8 cellular contexts compared by ENCODE assay signal in the genomic region with DNA sequence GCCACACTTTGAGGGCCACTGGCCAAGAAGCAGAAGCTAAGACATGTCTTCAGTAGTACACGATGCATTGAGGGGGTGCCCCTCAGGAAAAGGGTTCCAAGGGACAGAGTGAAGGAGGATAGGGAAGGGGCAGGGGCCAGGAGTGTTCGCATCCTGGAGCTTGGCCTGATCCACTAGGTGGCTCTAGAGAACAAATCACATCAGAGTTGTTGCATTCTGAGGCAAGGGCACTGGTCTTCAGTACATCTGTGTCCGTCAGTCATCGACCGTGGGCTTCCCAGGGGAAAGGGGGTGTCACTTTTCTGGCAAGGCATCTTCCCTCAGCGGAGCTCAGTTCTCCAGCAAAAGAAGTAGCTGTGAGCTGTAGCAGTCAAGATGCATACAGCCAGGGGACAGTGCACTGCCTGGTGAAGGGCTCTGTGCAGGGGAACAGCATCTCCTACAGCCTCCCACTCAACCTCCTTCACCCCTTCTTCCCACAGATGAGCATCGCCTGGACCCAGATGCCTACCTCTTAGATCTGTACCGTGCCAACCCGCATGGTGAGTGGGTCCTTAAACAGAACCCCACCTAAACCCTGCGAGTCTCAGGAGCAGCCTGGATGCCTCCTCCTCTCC. TPM values are rescaled to one million over a fixed set of nuclear protein-coding genes. Genes with fewer than 3 reads are reported as not detected.
DNase-seq lines count a peak whose midpoint lies in the region; ATAC-seq and TF ChIP-seq lines count a peak whose summit lies in the region.

No MANE protein-coding gene starts in this region.

- CTCF ChIA-PET in PC-9 (lab: Charles Lee), result interaction anchor here (0.7 kb wide), 1 partner anchor 426 kb away, joined by 5 read pairs; no protein-coding TSS in a partner anchor

- in situ Hi-C loops in HAP-1 (cut with MboI; ENCODE audit: low sequenced_read_pairs), result loop anchor here (5.0 to 10.0 kb wide), 3 partner anchors 83 to 395 kb away; no protein-coding TSS in a partner anchor

- no peaks in the 10 kb centered on the region for H3K79me2 ChIP-seq in PC-9 (ENCODE audit: low read depth)

- TF ChIP-seq CTCF in PC-9 (conservative IDR thresholded peaks at IDR 0.05) (peak; percentile 60; the same call in 1 of the 2 replicates), foreskin fibroblast (IDR thresholded peaks at IDR 0.05; ENCODE audit: low read depth, low read length) (peak; percentile 52), colonic mucosa (IDR thresholded peaks at IDR 0.05) (no peak)

- H3K9me3 ChIP-seq in HAP-1 (no peaks in the 10 kb centered on the region), PC-9 (ENCODE audit: insufficient read depth, low read depth) (no peaks in the 10 kb centered on the region), colonic mucosa (no peaks in the 10 kb centered on the region)

- no peaks in the 10 kb centered on the region for H4K20me1 ChIP-seq in PC-9 (ENCODE audit: insufficient read depth)

- H2AFZ ChIP-seq in PC-9, result no peak overlapping the region

- BruUV-seq in PC-9 (replicated peaks; lab: Mats Ljungman, UMichigan), result no TSS peak

- DNase-seq in Ammon's horn (ENCODE audit: low spot score) (peak; percentile 72), HAP-1 (ENCODE audit: low spot score in 2 of 2) (peak; percentile 17 to 38), PC-9 (peak in 1 of 2 experiments; percentile 22), foreskin fibroblast (peak in 1 of 2 donors; percentile 46), colonic mucosa (no peak), NCI-H2107 (lab: John Stamatoyannopoulos, UW) (no peak), MV-4-11 (lab: John Stamatoyannopoulos, UW) (no peak)

- intact Hi-C loops in PC-9 (cut with micrococcal nuclease; ENCODE audit: unreplicated experiment) (loop anchor here (1.0 to 5.0 kb wide), 3 partner anchors 83 to 312 kb away; no protein-coding TSS in a partner anchor), colonic mucosa (cut with DNase I) (loop anchor here (5.0 to 10.0 kb wide), 3 partner anchors 83 to 245 kb away; no protein-coding TSS in a partner anchor)

- no peak for ATAC-seq in HG02870 (IDR thresholded peaks at IDR 0.05; ENCODE audit: unreplicated experiment)

- no peak overlapping the region for H3K4me2 ChIP-seq in PC-9

- H3K27ac ChIP-seq in PC-9, result no peak overlapping the region
- H3K27ac ChIP-seq in colonic mucosa, result no peak overlapping the region

- H3F3A ChIP-seq in PC-9 (ENCODE audit: insufficient read depth, low read depth), result no peaks in the 10 kb centered on the region

- POLR2A ChIA-PET in PC-9 (lab: Charles Lee; ENCODE audit: unreplicated experiment), result interaction anchor here (0.8 kb wide), 1 partner anchor 99 kb away, joined by 7 read pairs; a partner anchor contains a TSS

- no peaks in the 10 kb centered on the region; the same call in 1 of the 2 replicates for H3K27me3 ChIP-seq in HAP-1 (ENCODE audit: low read depth)
- peaks cover 8% of the 10 kb centered on the region for H3K27me3 ChIP-seq in PC-9 (ENCODE audit: insufficient read depth, low read depth)
- H3K27me3 ChIP-seq in colonic mucosa, result peaks cover 8% of the 10 kb centered on the region

- H3K9me2 ChIP-seq in PC-9 (ENCODE audit: insufficient read depth), result no peaks in the 10 kb centered on the region

- H3K4me3 ChIP-seq in HAP-1 (no peak overlapping the region), PC-9 (no peak overlapping the region), foreskin fibroblast (ENCODE audit: low read depth in 1 of 2, low read length in 2 of 2) (no peak overlapping the region), colonic mucosa (no peak overlapping the region)

- H3K4me1 ChIP-seq in HAP-1 (no peaks in the 10 kb centered on the region; the same call in 1 of the 2 replicates), PC-9 (replicated peaks; ENCODE audit: insufficient read depth) (0 out of 2 replicates have a peak, but pooled peaks cover 5% of the 10 kb centered on the region), colonic mucosa (no peaks in the 10 kb centered on the region)

- H3K36me3 ChIP-seq in HAP-1 (replicated peaks) (no peaks in the 10 kb centered on the region), PC-9 (ENCODE audit: low read depth) (no peaks in the 10 kb centered on the region), colonic mucosa (no peaks in the 10 kb centered on the region)

- no peak overlapping the region for H3K9ac ChIP-seq in colonic mucosa (ENCODE audit: low read depth in 2 of 2, low read length in 2 of 2)

RNA-seq across cellular contexts. Expression of a gene that starts 47.8 kb away (rescaled TPM):
- total RNA-seq in PC-9 (2021) (0.92 and 1.8 TPM in 2 replicates), colonic mucosa (not detected)

Comparison
In these comparisons a context has a peak if more than half of its experiments do, and no peak if none do; other contexts are left out.
1. DNase-seq: peak in Ammon's horn (single experiment) and HAP-1 (2 of 2); none in colonic mucosa (single experiment), NCI-H2107 (single experiment) and MV-4-11 (single experiment).